Comparison of ENCODE assay signal across 14 cellular contexts in genomic region chr2:26251893-26252292, GRCh38. TPM values are rescaled to one million over a fixed set of nuclear protein-coding genes. Genes with fewer than 3 reads are reported as not detected.
A peak's percentile ranks its signal among the peaks of the same experiment; 100 is the strongest.
DNase-seq lines count a peak whose midpoint lies in the region; ATAC-seq, FAIRE-seq and TF ChIP-seq lines count a peak whose summit lies in the region.
"Had no signal": no experiment of that assay in that cellular context is flagged by ENCODE, and none has a peak within 500 bp of the region (broad histone marks: within the 10 kb centered on the region; RNA-seq: fewer than 3 reads in every experiment).

No MANE protein-coding gene starts in this region.

- no peaks in the 10 kb centered on the region; a peak in 1 of 4 replicates for H3K4me1 ChIP-seq in SK-N-SH (ENCODE audit: control insufficient read depth in 1 of 2, insufficient read depth in 2 of 2, low read depth in 1 of 2, low read length in 1 of 2)
- peaks cover 4% of the 10 kb centered on the region; the same call in 1 of the 2 replicates for H3K4me1 ChIP-seq in GM12878 (ENCODE audit: control insufficient read depth, insufficient read depth, low read length)
- H3K4me1 ChIP-seq in upper lobe of left lung: peaks cover 3 to 19% (median 6%) of the 10 kb centered on the region in 4 donors

- TF ChIP-seq CTCF in SK-N-SH (IDR thresholded peaks at IDR 0.05) (no peak), GM12878 (IDR thresholded peaks at IDR 0.05 in 2 of 3, conservative IDR thresholded peaks at IDR 0.05 in 1 of 3; ENCODE audit: control insufficient read depth in 2 of 3, extremely low read depth in 1 of 3, insufficient read depth in 1 of 3, low read depth in 3 of 3, low read length in 3 of 3) (no peak), upper lobe of left lung (IDR thresholded peaks at IDR 0.05) (no peak)

- 100% methylated on average over 2 of the region's 3 CpGs for WGBS in SK-N-SH (ENCODE audit: low lambda C conversion rate)
- WGBS in GM12878 (ENCODE audit: insufficient coverage, insufficient replicate concordance, low lambda C conversion rate, missing lambda C conversion rate): 82% methylated on average over 3 of the region's 3 CpGs
- WGBS in upper lobe of left lung, 2 donors: 70 to 83% methylated on average over 3 of the region's 3 CpGs

- H3K27ac ChIP-seq in SK-N-SH (ENCODE audit: low read depth in 2 of 2, low read length in 1 of 2) (no peak overlapping the region), GM12878 (ENCODE audit: control insufficient read depth, insufficient read depth) (no peak overlapping the region), upper lobe of left lung (no peak overlapping the region)

- no peak for TF ChIP-seq POLR2A in GM12878 (IDR thresholded peaks at IDR 0.05; ENCODE audit: low read depth, low read length)
- no peak for TF ChIP-seq POLR2A in upper lobe of left lung (IDR thresholded peaks at IDR 0.05)

- in situ Hi-C loops in GM12878 (cut with MboI): no loop called here

- H3K9me2 ChIP-seq in SK-N-SH: no peaks in the 10 kb centered on the region

- H3K4me2 ChIP-seq in SK-N-SH (no peak overlapping the region), GM12878 (ENCODE audit: control insufficient read depth, insufficient read depth) (no peak overlapping the region)

- ATAC-seq in SK-N-SH treated with all-trans-retinoic acid at 6 μM for 48 hours (peak; percentile 47; the same call in 2 of the 3 replicates), GM12878 (peak; percentile 68), GM18907 (IDR thresholded peaks at IDR 0.05; ENCODE audit: unreplicated experiment) (no peak), upper lobe of left lung (ENCODE audit: low FRiP score in 2 of 2) (no peak)

- H3K36me3 ChIP-seq in SK-N-SH (replicated peaks in 1 of 2; ENCODE audit: control insufficient read depth in 1 of 2, insufficient read depth in 2 of 2, low read length in 1 of 2) (peaks cover 14% of the 10 kb centered on the region in 2 experiments), GM12878 (ENCODE audit: control insufficient read depth in 2 of 2, insufficient read depth in 2 of 2, low read length in 1 of 2) (peaks cover 0 to 2% of the 10 kb centered on the region in 2 experiments; a peak in 1 of 4 replicates), upper lobe of left lung (peaks cover 0 to 15% (median 0%) of the 10 kb centered on the region in 4 donors)

- TF ChIP-seq RAD21 in SK-N-SH (IDR thresholded peaks at IDR 0.05; ENCODE audit: low read length): no peak
- TF ChIP-seq RAD21 in GM12878 (IDR thresholded peaks at IDR 0.05; ENCODE audit: insufficient read depth, low read depth, low read length): no peak

- H3K9me3 ChIP-seq in SK-N-SH (no peaks in the 10 kb centered on the region), GM12878 (replicated peaks; ENCODE audit: control insufficient read depth, insufficient read depth, low read length) (no peaks in the 10 kb centered on the region), upper lobe of left lung (no peaks in the 10 kb centered on the region)

- H3K79me2 ChIP-seq in SK-N-SH (ENCODE audit: insufficient read depth) (peaks cover 98% of the 10 kb centered on the region), GM12878 (ENCODE audit: control insufficient read depth, insufficient read depth, low read length) (peaks cover 54% of the 10 kb centered on the region)

- RAD21 ChIA-PET in GM12878 (lab: Charles Lee; ENCODE audit: unreplicated experiment): no interaction called here

- no peak overlapping the region for H3K9ac ChIP-seq in SK-N-SH
- H3K9ac ChIP-seq in GM12878 (ENCODE audit: control insufficient read depth, insufficient read depth, low read length): no peak overlapping the region

- H3K27me3 ChIP-seq in SK-N-SH (ENCODE audit: insufficient read depth): no peaks in the 10 kb centered on the region
- H3K27me3 ChIP-seq in GM12878 (replicated peaks in 1 of 2; ENCODE audit: control insufficient read depth in 2 of 2, insufficient read depth in 2 of 2, low read length in 1 of 2): no peaks in the 10 kb centered on the region
- no peaks in the 10 kb centered on the region for H3K27me3 ChIP-seq in upper lobe of left lung

- H2AFZ ChIP-seq in SK-N-SH (ENCODE audit: low read depth) (no peak overlapping the region), GM12878 (ENCODE audit: control insufficient read depth, low read depth, low read length) (no peak overlapping the region)

- SMC1A ChIA-PET in GM12878 (lab: Charles Lee; ENCODE audit: uncharacterized antibody, unreplicated experiment): interaction anchor here (0.5 to 1.3 kb wide), 5 partner anchors 9 to 23 kb away, joined by 3 to 5 read pairs (median 4); no protein-coding TSS in a partner anchor

- H3F3A ChIP-seq in SK-N-SH (replicated peaks; ENCODE audit: insufficient read depth): no peaks in the 10 kb centered on the region

- CTCF ChIA-PET in SK-N-SH (lab: Yijun Ruan, JAX): interaction anchor here (1.0 to 1.6 kb wide), 3 partner anchors 11 to 301 kb away, joined by 3 to 4 read pairs (median 3); no protein-coding TSS in a partner anchor
- CTCF ChIA-PET in GM12878 (lab: Yijun Ruan, JAX): interaction anchor here (1.0 to 1.7 kb wide), 3 partner anchors 9 to 79 kb away, joined by 3 to 6 read pairs (median 3); no protein-coding TSS in a partner anchor
- CTCF ChIA-PET in HEK293T (lab: Yijun Ruan, JAX): no interaction called here

- no peak overlapping the region for H3K4me3 ChIP-seq in SK-N-SH (ENCODE audit: low read depth in 2 of 2, low read length in 1 of 2)
- H3K4me3 ChIP-seq in GM12878: no peak overlapping the region
- no peak overlapping the region for H3K4me3 ChIP-seq in upper lobe of left lung

- H4K20me1 ChIP-seq in SK-N-SH (ENCODE audit: insufficient read depth) (peaks cover 25% of the 10 kb centered on the region), GM12878 (ENCODE audit: control insufficient read depth, insufficient read depth) (no peaks in the 10 kb centered on the region)

- DNase-seq in SK-N-SH (no peak), GM12878 (ENCODE audit: low read depth, low spot score) (no peak), hippocampal formation (lab: John Stamatoyannopoulos, UW) (peak; percentile 4 to 45), dedifferentiated amniotic fluid mesenchymal stem cell (ENCODE audit: extremely low spot score) (no peak), HEK293T (ENCODE audit: extremely low spot score) (no peak), upper lobe of left lung (no peak)
- DNase-seq: activated B cell treated with CpG ODN at 0.5 μM for 24 hours; activated effector memory CD4-positive, alpha-beta T cell treated with Interleukin-2 at 50 U/mL for 16 hours; effector memory CD4-positive, alpha-beta T cell; nephron progenitor cell; SHP77 treated with DMSO at 0.1 percent for 48 hours; stimulated activated CD4-positive, alpha-beta T cell treated with anti-CD3 and anti-CD28 coated beads, Interleukin-2, amount 100 ng/mL, for 24 hours had no signal

- POLR2A ChIA-PET in SK-N-SH (lab: Yijun Ruan, JAX) (no interaction called here), GM12878 (lab: Charles Lee) (no interaction called here), HEK293T (lab: Yijun Ruan, JAX) (no interaction called here)

- no TSS peak for BruUV-seq in GM12878 (replicated peaks; lab: Mats Ljungman, UMichigan)

- no peak for FAIRE-seq in GM12878 (lab: Jason Lieb, UNC)

- TF ChIP-seq EP300 in SK-N-SH (IDR thresholded peaks at IDR 0.05; ENCODE audit: borderline replicate concordance in 1 of 2, low read depth in 1 of 2, low read length in 1 of 2): no peak
- no peak for TF ChIP-seq EP300 in GM12878 (IDR thresholded peaks at IDR 0.05; ENCODE audit: borderline replicate concordance in 1 of 2, control insufficient read depth in 1 of 2, low read depth in 2 of 2, low read length in 2 of 2)
- no peak for TF ChIP-seq EP300 in upper lobe of left lung (IDR thresholded peaks at IDR 0.05)

- intact Hi-C loops in GM12878 (cut with micrococcal nuclease; ENCODE audit: unreplicated experiment): no loop called here

RNA-seq across cellular contexts. Expression of gene HADHB, which starts 7.2 kb away (rescaled TPM):
- 108 and 137 TPM in 2 replicates for polyA plus RNA-seq in SK-N-SH (2012; rRNA removed)
- polyA plus RNA-seq in SK-N-SH (2012; cell fraction: cytosol; rRNA removed): 133 and 137 TPM in 2 replicates
- polyA plus RNA-seq in SK-N-SH (2012; cell fraction: nucleus; rRNA removed): 71.1 and 111 TPM in 2 replicates
- 148 and 151 TPM in 2 replicates for total RNA-seq in GM12878 (2013; cell fraction: nucleolus; rRNA removed)
- total RNA-seq in GM12878 (2014; rRNA removed): 53.7 and 67.3 TPM in 2 replicates
- 68.8 and 69.3 TPM in 2 replicates for total RNA-seq in GM12878 (2014; rRNA removed; fragmentation: Illumina TruSeq; extraction: Trizol)
- 73.5 and 78.6 TPM in 2 replicates for total RNA-seq in GM12878 (2021)
- polyA plus RNA-seq in GM12878 (2011; ENCODE audit: low read depth): 51.6 TPM
- 123 and 161 TPM in 2 replicates for polyA plus RNA-seq in GM12878 (2011; rRNA removed)
- 98.4 and 125 TPM in 2 replicates for polyA plus RNA-seq in GM12878 (2011; cell fraction: cytosol; rRNA removed)
- polyA plus RNA-seq in GM12878 (2011; cell fraction: nucleus; rRNA removed): 86.4 and 86.8 TPM in 2 replicates
- polyA plus RNA-seq in GM12878 (2012): 51.4 and 70.3 TPM in 2 replicates
- polyA plus RNA-seq in GM12878 (2014; fragmentation: Illumina TruSeq; extraction: Trizol): 67.0 and 76.4 TPM in 2 replicates
- 100 to 1,000 TPM; 107 to 145 TPM for polyA plus RNA-seq in GM12878 (2014; fragmentation: Nextera tagmentation; extraction: Ambion mirVana)
- 60.7 and 68.6 TPM in 2 replicates for polyA plus RNA-seq in GM12878 (2014; rRNA removed)
- 100 to 1,000 TPM in 1 of 2 experiments, 10 to 100 TPM in 1; 97.5 to 104 TPM for polyA plus RNA-seq in GM12878 (2016; fragmentation: Nextera tagmentation; extraction: Ambion mirVana)
- 145 and 159 TPM in 2 replicates for polyA minus RNA-seq in GM12878 (2011; rRNA and poly(A)+ RNA removed)
- polyA minus RNA-seq in GM12878 (2011; cell fraction: cytosol; rRNA and poly(A)+ RNA removed): 24.9 and 31.3 TPM in 2 replicates
- 29.4 and 49.3 TPM in 2 replicates for polyA minus RNA-seq in GM12878 (2011; cell fraction: nucleus; rRNA and poly(A)+ RNA removed)
- total RNA-seq in upper lobe of left lung: 100 to 1,000 TPM in 2 of 6 donors, 10 to 100 TPM in 4; 67.1 to 124 (median 91.2) TPM

RNA-seq across cellular contexts. Expression of gene HADHA, which starts 7.5 kb away (rescaled TPM):
- polyA plus RNA-seq in SK-N-SH (2012; rRNA removed) (64.3 and 69.9 TPM in 2 replicates), GM12878 (2011; rRNA removed) (194 and 208 TPM in 2 replicates), GM12878 (2014; fragmentation: Illumina TruSeq; extraction: Trizol) (207 and 221 TPM in 2 replicates), GM12878 (2014; fragmentation: Nextera tagmentation; extraction: Ambion mirVana) (100 to 1,000 TPM; 109 to 144 TPM), GM12878 (2014; rRNA removed) (114 and 125 TPM in 2 replicates), GM12878 (2016; fragmentation: Nextera tagmentation; extraction: Ambion mirVana) (100 to 1,000 TPM; 187 to 190 TPM)
- polyA plus RNA-seq in SK-N-SH (2012; cell fraction: cytosol; rRNA removed): 70.6 and 71.0 TPM in 2 replicates
- polyA plus RNA-seq in SK-N-SH (2012; cell fraction: nucleus; rRNA removed): 57.8 and 66.5 TPM in 2 replicates
- total RNA-seq in GM12878 (2013; cell fraction: nucleolus; rRNA removed): 66.8 and 68.7 TPM in 2 replicates
- total RNA-seq in GM12878 (2014; rRNA removed) (158 and 175 TPM in 2 replicates), GM12878 (2014; rRNA removed; fragmentation: Illumina TruSeq; extraction: Trizol) (170 TPM in 2 replicates), GM12878 (2021) (160 and 161 TPM in 2 replicates), upper lobe of left lung (100 to 1,000 TPM in 4 of 6 donors, 10 to 100 TPM in 2; 61.8 to 120 (median 110) TPM)
- polyA plus RNA-seq in GM12878 (2011; ENCODE audit: low read depth): 104 TPM
- polyA plus RNA-seq in GM12878 (2011; cell fraction: cytosol; rRNA removed): 157 and 181 TPM in 2 replicates
- polyA plus RNA-seq in GM12878 (2011; cell fraction: nucleus; rRNA removed): 110 and 115 TPM in 2 replicates
- 108 and 139 TPM in 2 replicates for polyA plus RNA-seq in GM12878 (2012)
- 204 and 208 TPM in 2 replicates for polyA minus RNA-seq in GM12878 (2011; rRNA and poly(A)+ RNA removed)
- 79.4 and 89.2 TPM in 2 replicates for polyA minus RNA-seq in GM12878 (2011; cell fraction: cytosol; rRNA and poly(A)+ RNA removed)
- 32.5 and 45.4 TPM in 2 replicates for polyA minus RNA-seq in GM12878 (2011; cell fraction: nucleus; rRNA and poly(A)+ RNA removed)

Comparison
In these comparisons a context has a peak if more than half of its experiments do, and no peak if none do; other contexts are left out.
1. ATAC-seq: peak in SK-N-SH treated with all-trans-retinoic acid at 6 μM for 48 hours (single experiment) and GM12878 (single experiment); none in GM18907 (single experiment) and upper lobe of left lung (0 of 2).
2. DNase-seq: peak in hippocampal formation (2 of 2); none in SK-N-SH (single experiment), GM12878 (single experiment), dedifferentiated amniotic fluid mesenchymal stem cell (single experiment), HEK293T (single experiment) and upper lobe of left lung (0 of 2).